Comparison of ENCODE assay signal across 13 cellular contexts in the genomic region with DNA sequence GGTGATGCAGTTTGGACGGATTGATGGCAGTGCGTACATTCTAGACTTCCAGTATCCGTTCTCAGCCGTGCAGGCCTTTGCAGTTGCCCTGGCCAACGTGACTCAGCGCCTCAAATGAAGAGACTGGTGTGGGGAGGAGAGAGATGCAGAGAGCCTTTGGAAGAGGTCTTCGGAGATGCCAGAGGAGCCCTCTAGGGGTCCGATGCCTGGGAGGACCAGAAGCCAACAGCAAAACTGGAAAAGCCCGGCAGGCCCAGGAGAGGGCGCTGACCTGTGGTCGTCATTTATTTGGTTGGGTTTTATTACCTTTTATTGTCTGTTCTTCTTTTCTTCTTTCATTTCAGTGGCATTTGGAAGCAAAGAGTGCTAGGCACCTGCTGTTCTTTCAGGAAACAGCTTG. TPM values are rescaled to one million over a fixed set of nuclear protein-coding genes. Genes with fewer than 3 reads are reported as not detected.
DNase-seq lines count a peak whose midpoint lies in the region; FAIRE-seq and TF ChIP-seq lines count a peak whose summit lies in the region.
"Had no signal": no experiment of that assay in that cellular context is flagged by ENCODE, and none has a peak within 500 bp of the region (broad histone marks: within the 10 kb centered on the region; RNA-seq: fewer than 3 reads in every experiment).

No MANE protein-coding gene starts in this region.

- H3K18ac ChIP-seq in H1 (ENCODE audit: extremely low read depth, low read length): no peak overlapping the region

- H3K27ac ChIP-seq in H1 (ENCODE audit: low read depth, low read length) (no peak overlapping the region), osteoblast (ENCODE audit: low read depth, low read length) (no peak overlapping the region)
- H3K27ac ChIP-seq: left ventricle myocardium inferior had no signal

- H3K36me3 Mint-ChIP-seq in activated CD4-positive, alpha-beta T cell treated with anti-CD3 and anti-CD28 coated beads, Interleukin-2, amount 10 ng/mL, durations not matched to agents 7 days and 5 days (ENCODE audit: low read depth): no peaks in the 10 kb centered on the region

- POLR2A ChIA-PET in H1 (lab: Charles Lee; ENCODE audit: partially characterized antibody): no interaction called here
- POLR2A ChIA-PET in activated CD4-positive, alpha-beta T cell treated with anti-CD3 and anti-CD28 coated beads, Interleukin-2, amount 10 ng/mL, durations not matched to agents 7 days and 5 days (lab: Charles Lee): no interaction called here

- peaks cover 0 to 14% (median 2%) of the 10 kb centered on the region in 4 experiments; a peak in 4 of 8 replicates for H3K36me3 ChIP-seq in H1 (ENCODE audit: control insufficient read depth in 2 of 4, insufficient read depth in 4 of 4, low read length in 3 of 4)
- peaks cover 9% of the 10 kb centered on the region for H3K36me3 ChIP-seq in osteoblast (ENCODE audit: insufficient read depth, low read length)

- peak; percentile 44 for DNase-seq in DMS 273 (lab: John Stamatoyannopoulos, UW; ENCODE audit: unreplicated experiment)
- no peak for DNase-seq in DMS 273 treated with DMSO at 0.1 percent for 48 hours (lab: John Stamatoyannopoulos, UW)
- DNase-seq in NCI-H524 treated with DMSO at 0.1 percent for 48 hours (lab: John Stamatoyannopoulos, UW): peak; percentile 12
- peak; percentile 70 to 74 for DNase-seq in H1 (ENCODE audit: low read depth in 1 of 2, low spot score in 2 of 2)
- peak; percentile 73 for DNase-seq in osteoblast (ENCODE audit: insufficient read length, low spot score, missing footprints)
- no peak for DNase-seq in stimulated activated CD4-positive, alpha-beta T cell treated with anti-CD3 and anti-CD28 coated beads, Interleukin-4, amount 100 ng/mL, for 1 hour
- DNase-seq in activated CD4-positive, alpha-beta T cell treated with anti-CD3 and anti-CD28 coated beads, Interleukin-2, amount 10 ng/mL, durations not matched to agents 7 days and 5 days: no peak
- DNase-seq in NCI-H2227 treated with DMSO at 0.1 percent for 48 hours (lab: John Stamatoyannopoulos, UW): no peak
- DNase-seq: activated naive CD4-positive, alpha-beta T cell treated with Interleukin-2 at 50 U/mL for 16 hours; left ventricle myocardium inferior; right cardiac atrium had no signal

- H3K79me2 ChIP-seq in H1 (ENCODE audit: control insufficient read depth in 1 of 2, insufficient read depth in 2 of 2, low read length in 2 of 2) (no peaks in the 10 kb centered on the region), osteoblast (ENCODE audit: insufficient read depth, low read length) (no peaks in the 10 kb centered on the region)

- no peaks in the 10 kb centered on the region for H3K9me3 ChIP-seq in H1 (ENCODE audit: insufficient read depth in 2 of 2, low read depth in 1 of 2, low read length in 1 of 2)
- H3K9me3 ChIP-seq in osteoblast (ENCODE audit: low read depth, low read length): no peaks in the 10 kb centered on the region
- H3K9me3 ChIP-seq: left ventricle myocardium inferior had no signal

- H2BK120ac ChIP-seq in H1 (replicated peaks; ENCODE audit: low read depth, low read length): no peak overlapping the region

- peak; percentile 90 for FAIRE-seq in H1 (lab: Jason Lieb, UNC)
- FAIRE-seq: A204.1, endometrium had no signal

- peak; percentile 77 to 99 (median 92) for TF ChIP-seq CTCF in H1 (IDR thresholded peaks at IDR 0.05; ENCODE audit: control extremely low read depth in 1 of 3, insufficient read depth in 1 of 3, low read depth in 1 of 3, low read length in 3 of 3)
- TF ChIP-seq CTCF in osteoblast (IDR thresholded peaks at IDR 0.05; ENCODE audit: extremely low read depth, low read depth, low read length): peak; percentile 16

- H4K5ac ChIP-seq in H1 (ENCODE audit: insufficient read length, low read depth, low read length): no peak overlapping the region

- H3K27ac Mint-ChIP-seq in activated CD4-positive, alpha-beta T cell treated with anti-CD3 and anti-CD28 coated beads, Interleukin-2, amount 10 ng/mL, durations not matched to agents 7 days and 5 days: no peak overlapping the region

- H3K27me3 Mint-ChIP-seq in activated CD4-positive, alpha-beta T cell treated with anti-CD3 and anti-CD28 coated beads, Interleukin-2, amount 10 ng/mL, durations not matched to agents 7 days and 5 days: no peaks in the 10 kb centered on the region

- no peak overlapping the region for H3K56ac ChIP-seq in H1 (replicated peaks; ENCODE audit: insufficient read length, low read depth, low read length)

- H3K4me1 ChIP-seq in H1 (replicated peaks in 1 of 4; ENCODE audit: control insufficient read depth in 3 of 4, insufficient read depth in 4 of 4, low read length in 3 of 4) (no peaks in the 10 kb centered on the region), osteoblast (ENCODE audit: insufficient read depth, low read length) (no peaks in the 10 kb centered on the region)
- H3K4me1 ChIP-seq: left ventricle myocardium inferior had no signal

- no peak overlapping the region for H2BK12ac ChIP-seq in H1 (ENCODE audit: low read depth, low read length)

- H3K79me1 ChIP-seq in H1 (ENCODE audit: low read depth, low read length): no peaks in the 10 kb centered on the region

- peak; percentile 68 to 77 for TF ChIP-seq RAD21 in H1 (IDR thresholded peaks at IDR 0.05 in 1 of 2, conservative IDR thresholded peaks at IDR 0.05 in 1 of 2; ENCODE audit: low read depth in 2 of 2, low read length in 2 of 2)

- no peak overlapping the region for H2BK20ac ChIP-seq in H1 (ENCODE audit: low read length)

- no peak overlapping the region for H3K9ac ChIP-seq in H1 (replicated peaks in 1 of 4; ENCODE audit: extremely low read depth in 1 of 4, low read depth in 3 of 4, low read length in 3 of 4)

- H3K4me3 Mint-ChIP-seq in activated CD4-positive, alpha-beta T cell treated with anti-CD3 and anti-CD28 coated beads, Interleukin-2, amount 10 ng/mL, durations not matched to agents 7 days and 5 days: no peak overlapping the region

- no peak overlapping the region; the same call in 1 of the 2 replicates for H2BK5ac ChIP-seq in H1 (ENCODE audit: low read depth, low read length)

- H2BK15ac ChIP-seq in H1 (ENCODE audit: low read length): no peak overlapping the region

- no peak overlapping the region; a peak in 1 of 4 replicates for H3K4me2 ChIP-seq in H1 (ENCODE audit: insufficient read depth in 1 of 2, low read depth in 2 of 2, low read length in 2 of 2)
- no peak overlapping the region for H3K4me2 ChIP-seq in osteoblast (ENCODE audit: insufficient read depth, low read length)

- no peak for TF ChIP-seq POLR2A in H1 (IDR thresholded peaks at IDR 0.05; ENCODE audit: control extremely low read depth in 1 of 2, low read depth in 2 of 2, low read length in 2 of 2)

- no peak for TF ChIP-seq EP300 in H1 (IDR thresholded peaks at IDR 0.05; ENCODE audit: borderline replicate concordance in 1 of 2, low read depth in 2 of 2, low read length in 2 of 2)

- H3K4ac ChIP-seq in H1 (replicated peaks; ENCODE audit: insufficient read length, low read depth, low read length): no peak overlapping the region

- CTCF ChIA-PET in H1 (lab: Charles Lee; ENCODE audit: partially characterized antibody): interaction anchor here (0.6 to 4.1 kb wide), 14 partner anchors 10 to 597 kb away, joined by 3 to 24 read pairs (median 4); no protein-coding TSS in a partner anchor
- CTCF ChIA-PET in activated CD4-positive, alpha-beta T cell treated with anti-CD3 and anti-CD28 coated beads, Interleukin-2, amount 10 ng/mL, durations not matched to agents 7 days and 5 days (lab: Charles Lee): no interaction called here

- no peaks in the 10 kb centered on the region for H4K20me1 ChIP-seq in H1 (replicated peaks in 1 of 2; ENCODE audit: control insufficient read depth in 1 of 2, insufficient read depth in 2 of 2, low read length in 2 of 2)
- H4K20me1 ChIP-seq in osteoblast (ENCODE audit: insufficient read depth, low read length): no peaks in the 10 kb centered on the region

- no peak overlapping the region for H3K4me3 ChIP-seq in H1 (ENCODE audit: extremely low read depth in 1 of 4, insufficient read depth in 2 of 4, low read depth in 3 of 4, low read length in 4 of 4)
- H3K4me3 ChIP-seq in osteoblast (ENCODE audit: insufficient read depth, low read length): no peak overlapping the region
- H3K4me3 ChIP-seq: left ventricle myocardium inferior had no signal

- no peak overlapping the region for H4K91ac ChIP-seq in H1 (replicated peaks; ENCODE audit: insufficient read length, low read length)

- no peak overlapping the region for H2AK5ac ChIP-seq in H1 (ENCODE audit: low read depth, low read length)

- H3K4me1 Mint-ChIP-seq in activated CD4-positive, alpha-beta T cell treated with anti-CD3 and anti-CD28 coated beads, Interleukin-2, amount 10 ng/mL, durations not matched to agents 7 days and 5 days: no peaks in the 10 kb centered on the region

- H3K14ac ChIP-seq in H1 (ENCODE audit: insufficient read length): no peak overlapping the region

- H3K23ac ChIP-seq in H1 (ENCODE audit: insufficient read length): no peak overlapping the region

- H2AFZ ChIP-seq in H1 (ENCODE audit: low read length): no peak overlapping the region
- H2AFZ ChIP-seq in osteoblast (ENCODE audit: low read length): no peak overlapping the region

- WGBS in H1 (ENCODE audit: extremely low coverage in 1 of 2, insufficient coverage in 1 of 2, insufficient read length in 1 of 2, insufficient replicate concordance in 2 of 2, low coverage in 1 of 2, low lambda C conversion rate in 2 of 2, missing lambda C conversion rate in 1 of 2), 2 experiments: 45% methylated on average over 11 of the region's 11 CpGs; no CpG with 5 or more reads in 1 of the 2 experiments

- H3K9me3 Mint-ChIP-seq in activated CD4-positive, alpha-beta T cell treated with anti-CD3 and anti-CD28 coated beads, Interleukin-2, amount 10 ng/mL, durations not matched to agents 7 days and 5 days: no peaks in the 10 kb centered on the region

- H3K27me3 ChIP-seq in H1 (replicated peaks in 1 of 4; ENCODE audit: control insufficient read depth in 3 of 4, extremely low read depth in 1 of 4, insufficient read depth in 3 of 4, low read length in 3 of 4) (no peaks in the 10 kb centered on the region), osteoblast (ENCODE audit: insufficient read depth, low read length) (no peaks in the 10 kb centered on the region)

- H3K23me2 ChIP-seq in H1 (ENCODE audit: low read depth, low read length): no peaks in the 10 kb centered on the region

- H4K8ac ChIP-seq in H1 (ENCODE audit: extremely low read depth, insufficient read depth, low read length): no peak overlapping the region

RNA-seq across cellular contexts. Expression of a gene that starts 53.3 kb away (rescaled TPM):
- total RNA-seq in H1 (2021; fragmentation: NEBNext Ultra II Directional; extraction: Animal tissue kit (Norgen Biotek cat#: 25700)): 18.2 and 19.0 TPM in 2 replicates
- 7.3 and 8.6 TPM in 2 replicates for polyA plus RNA-seq in H1 (2011; rRNA removed)
- 11.3 TPM for polyA plus RNA-seq in H1 (2011; cell fraction: cytosol; rRNA removed)
- 10.5 TPM for polyA plus RNA-seq in H1 (2011; cell fraction: nucleus; rRNA removed)
- 9.2 to 13.3 TPM (median 11.6 TPM) in 4 replicates for polyA plus RNA-seq in H1 (2012, experiment 1 of 2)
- 1.0 TPM for polyA plus RNA-seq in H1 (2012, experiment 2 of 2)
- 13.3 TPM for polyA plus RNA-seq in H1 (2013, experiment 1 of 2)
- 13.7 TPM for polyA plus RNA-seq in H1 (2013, experiment 2 of 2)
- 15.0 and 16.7 TPM in 2 replicates for polyA minus RNA-seq in H1 (2011; rRNA and poly(A)+ RNA removed)
- 9.5 TPM for polyA minus RNA-seq in H1 (2011; cell fraction: cytosol; rRNA and poly(A)+ RNA removed)
- polyA minus RNA-seq in H1 (2011; cell fraction: nucleus; rRNA and poly(A)+ RNA removed): 15.6 TPM
- total RNA-seq in osteoblast: 43.3 and 43.8 TPM in 2 replicates
- 10 to 100 TPM; 16.9 to 17.6 TPM for total RNA-seq in activated CD4-positive, alpha-beta T cell treated with anti-CD3 and anti-CD28 coated beads, Interleukin-2, amount 10 ng/mL, durations not matched to agents 7 days and 5 days

Comparison
In these comparisons a context has a peak if more than half of its experiments do, and no peak if none do; other contexts are left out.
1. DNase-seq: peak in DMS 273 (single experiment), NCI-H524 treated with DMSO at 0.1 percent for 48 hours (single experiment), H1 (2 of 2) and osteoblast (single experiment); none in DMS 273 treated with DMSO at 0.1 percent for 48 hours (single experiment), stimulated activated CD4-positive, alpha-beta T cell treated with anti-CD3 and anti-CD28 coated beads, Interleukin-4, amount 100 ng/mL, for 1 hour (single experiment), activated CD4-positive, alpha-beta T cell treated with anti-CD3 and anti-CD28 coated beads, Interleukin-2, amount 10 ng/mL, durations not matched to agents 7 days and 5 days (single experiment) and NCI-H2227 treated with DMSO at 0.1 percent for 48 hours (single experiment).